ENCODE assay signal across 15 cellular contexts in genomic region chr17:67360880-67361279, GRCh38. TPM values are rescaled to one million over a fixed set of nuclear protein-coding genes. Genes with fewer than 3 reads are reported as not detected.
A peak's percentile ranks its signal among the peaks of the same experiment; 100 is the strongest.
DNase-seq lines count a peak whose midpoint lies in the region; ATAC-seq and TF ChIP-seq lines count a peak whose summit lies in the region.
"Had no signal": no experiment of that assay in that cellular context is flagged by ENCODE, and none has a peak within 500 bp of the region (broad histone marks: within the 10 kb centered on the region; RNA-seq: fewer than 3 reads in every experiment).

No MANE protein-coding gene starts in this region.

- H3K4me3 Mint-ChIP-seq in activated CD4-positive, alpha-beta T cell treated with anti-CD3 and anti-CD28 coated beads, Interleukin-2, amount 10 ng/mL, durations not matched to agents 7 days and 5 days = no peak overlapping the region
- peak overlapping the region; percentile 9 for H3K4me3 Mint-ChIP-seq in activated naive CD8-positive, alpha-beta T cell treated with anti-CD3 and anti-CD28 coated beads, Interleukin-2, amount 50 U/mL, for 24 hours
- no peak overlapping the region for H3K4me3 Mint-ChIP-seq in natural killer cell

- peaks cover 95% of the 10 kb centered on the region for H3K79me2 ChIP-seq in Loucy (ENCODE audit: insufficient read depth, low read length)
- peaks cover 92% of the 10 kb centered on the region for H3K79me2 ChIP-seq in Karpas-422 (ENCODE audit: low read length)

- H3K4me3 ChIP-seq in Loucy (ENCODE audit: low read length, poor library complexity, severe bottlenecking) (peak overlapping the region; percentile 40), Karpas-422 (ENCODE audit: low read length) (no peak overlapping the region)
- H3K4me3 ChIP-seq: body of pancreas had no signal

- H3K4me1 Mint-ChIP-seq in activated CD4-positive, alpha-beta T cell treated with anti-CD3 and anti-CD28 coated beads, Interleukin-2, amount 10 ng/mL, durations not matched to agents 7 days and 5 days = peaks cover 74% of the 10 kb centered on the region
- peaks cover 81% of the 10 kb centered on the region for H3K4me1 Mint-ChIP-seq in activated naive CD8-positive, alpha-beta T cell treated with anti-CD3 and anti-CD28 coated beads, Interleukin-2, amount 50 U/mL, for 24 hours
- H3K4me1 Mint-ChIP-seq in natural killer cell = peaks cover 52 to 53% of the 10 kb centered on the region in 2 donors

- peak overlapping the region; percentile 61 for H3K27ac Mint-ChIP-seq in activated CD4-positive, alpha-beta T cell treated with anti-CD3 and anti-CD28 coated beads, Interleukin-2, amount 10 ng/mL, durations not matched to agents 7 days and 5 days
- peak overlapping the region; percentile 47 for H3K27ac Mint-ChIP-seq in activated naive CD8-positive, alpha-beta T cell treated with anti-CD3 and anti-CD28 coated beads, Interleukin-2, amount 50 U/mL, for 24 hours
- H3K27ac Mint-ChIP-seq in natural killer cell = peak overlapping the region; percentile 55 to 80

- H3K9me2 ChIP-seq in Loucy (replicated peaks; ENCODE audit: low read depth, low read length) (no peaks in the 10 kb centered on the region), Karpas-422 (replicated peaks; ENCODE audit: insufficient read depth, low read length) (no peaks in the 10 kb centered on the region)

- H3K9me3 ChIP-seq in Loucy (ENCODE audit: insufficient read depth, low read depth, low read length) (no peaks in the 10 kb centered on the region), Karpas-422 (ENCODE audit: low read length) (no peaks in the 10 kb centered on the region)
- H3K9me3 ChIP-seq: body of pancreas, Caco-2 had no signal

- H4K20me1 ChIP-seq in Loucy (ENCODE audit: insufficient read depth, low read length, poor library complexity, severe bottlenecking) (peaks cover 91% of the 10 kb centered on the region), Karpas-422 (ENCODE audit: insufficient read depth, low read depth, low read length) (peaks cover 41% of the 10 kb centered on the region; the same call in 1 of the 2 replicates)

- intact Hi-C loops in natural killer cell (cut with micrococcal nuclease) = loop anchor here (10.0 kb wide), 1 partner anchor 116 kb away; the partner anchor contains the start of gene HELZ

- H2AFZ ChIP-seq in Loucy (ENCODE audit: low read length) (no peak overlapping the region), Karpas-422 (ENCODE audit: low read length) (no peak overlapping the region)

- POLR2A ChIA-PET in activated CD4-positive, alpha-beta T cell treated with anti-CD3 and anti-CD28 coated beads, Interleukin-2, amount 10 ng/mL, durations not matched to agents 7 days and 5 days (lab: Charles Lee) = no interaction called here
- POLR2A ChIA-PET in HEK293T (lab: Yijun Ruan, JAX) = no interaction called here

- no peak for ATAC-seq in activated naive CD8-positive, alpha-beta T cell treated with anti-CD3 and anti-CD28 coated beads, Interleukin-2, amount 50 U/mL, for 24 hours
- ATAC-seq in natural killer cell = no peak
- no peak for ATAC-seq in GM21786 (IDR thresholded peaks at IDR 0.05; ENCODE audit: unreplicated experiment)

- no peak for TF ChIP-seq CTCF in Loucy (conservative IDR thresholded peaks at IDR 0.05; ENCODE audit: low read length)
- TF ChIP-seq CTCF in natural killer cell (IDR thresholded peaks at IDR 0.05) = no peak

- peaks cover 44% of the 10 kb centered on the region for H3K36me3 Mint-ChIP-seq in activated CD4-positive, alpha-beta T cell treated with anti-CD3 and anti-CD28 coated beads, Interleukin-2, amount 10 ng/mL, durations not matched to agents 7 days and 5 days (ENCODE audit: low read depth)
- H3K36me3 Mint-ChIP-seq in activated naive CD8-positive, alpha-beta T cell treated with anti-CD3 and anti-CD28 coated beads, Interleukin-2, amount 50 U/mL, for 24 hours (ENCODE audit: low read depth) = peaks cover 65% of the 10 kb centered on the region
- H3K36me3 Mint-ChIP-seq in natural killer cell = peaks cover 3% of the 10 kb centered on the region

- H3K4me2 ChIP-seq in Loucy (ENCODE audit: low read depth, low read length, poor library complexity, severe bottlenecking) (peak overlapping the region; percentile 98), Karpas-422 (ENCODE audit: low read depth, low read length, poor library complexity, severe bottlenecking) (no peak overlapping the region)

- no peaks in the 10 kb centered on the region for H3K9me3 Mint-ChIP-seq in activated CD4-positive, alpha-beta T cell treated with anti-CD3 and anti-CD28 coated beads, Interleukin-2, amount 10 ng/mL, durations not matched to agents 7 days and 5 days
- H3K9me3 Mint-ChIP-seq in activated naive CD8-positive, alpha-beta T cell treated with anti-CD3 and anti-CD28 coated beads, Interleukin-2, amount 50 U/mL, for 24 hours = no peaks in the 10 kb centered on the region
- H3K9me3 Mint-ChIP-seq in natural killer cell = no peaks in the 10 kb centered on the region

- H3K27me3 Mint-ChIP-seq in activated CD4-positive, alpha-beta T cell treated with anti-CD3 and anti-CD28 coated beads, Interleukin-2, amount 10 ng/mL, durations not matched to agents 7 days and 5 days = no peaks in the 10 kb centered on the region
- no peaks in the 10 kb centered on the region for H3K27me3 Mint-ChIP-seq in activated naive CD8-positive, alpha-beta T cell treated with anti-CD3 and anti-CD28 coated beads, Interleukin-2, amount 50 U/mL, for 24 hours
- no peaks in the 10 kb centered on the region for H3K27me3 Mint-ChIP-seq in natural killer cell (ENCODE audit: low read depth in 2 of 2)

- no peak overlapping the region for H3K9ac ChIP-seq in Loucy (ENCODE audit: low read depth, low read length, poor library complexity, severe bottlenecking)
- no peak overlapping the region for H3K9ac ChIP-seq in Karpas-422 (ENCODE audit: low read length)

- no peak for DNase-seq in activated CD4-positive, alpha-beta T cell treated with anti-CD3 and anti-CD28 coated beads, Interleukin-2, amount 10 ng/mL, durations not matched to agents 7 days and 5 days
- DNase-seq in activated CD4-positive, alpha-beta T cell treated with anti-CD3 and anti-CD28 coated beads, Interleukin-2, amount 50 U/mL, for 1 hour = no peak
- no peak for DNase-seq in activated naive CD8-positive, alpha-beta T cell treated with anti-CD3 and anti-CD28 coated beads, Interleukin-2, amount 50 U/mL, for 24 hours
- DNase-seq in natural killer cell = no peak
- no peak for DNase-seq in HEK293T (ENCODE audit: extremely low spot score)
- no peak for DNase-seq in Karpas-422
- DNase-seq: body of pancreas; Caco-2; hypothalamus; NCI-H2029 treated with DMSO at 0.1 percent for 48 hours; NCI-H526 treated with DMSO at 0.1 percent for 48 hours; stimulated activated naive CD4-positive, alpha-beta T cell; SW 1271 had no signal

- H3K36me3 ChIP-seq in Loucy (ENCODE audit: insufficient read depth, low read length) = peaks cover 27% of the 10 kb centered on the region; the same call in 1 of the 2 replicates
- H3K36me3 ChIP-seq in Karpas-422 (ENCODE audit: insufficient read depth, low read length) = peaks cover 55% of the 10 kb centered on the region

- H3F3A ChIP-seq in Loucy (ENCODE audit: low read depth) = peaks cover 2% of the 10 kb centered on the region; the same call in 1 of the 2 replicates

- no peaks in the 10 kb centered on the region for H3K27me3 ChIP-seq in Loucy (ENCODE audit: insufficient read depth, low read length, poor library complexity, severe bottlenecking)
- no peaks in the 10 kb centered on the region for H3K27me3 ChIP-seq in Karpas-422 (ENCODE audit: low read length)
- H3K27me3 ChIP-seq: body of pancreas had no signal

- peaks cover 57% of the 10 kb centered on the region for H3K4me1 ChIP-seq in Loucy (ENCODE audit: insufficient read depth, low read length, poor library complexity, severe bottlenecking)
- peaks cover 35% of the 10 kb centered on the region for H3K4me1 ChIP-seq in Karpas-422 (ENCODE audit: low read length)

- CTCF ChIA-PET in activated CD4-positive, alpha-beta T cell treated with anti-CD3 and anti-CD28 coated beads, Interleukin-2, amount 10 ng/mL, durations not matched to agents 7 days and 5 days (lab: Charles Lee) = no interaction called here
- CTCF ChIA-PET in HEK293T (lab: Yijun Ruan, JAX) = interaction anchor here (0.5 kb wide), 1 partner anchor 22 kb away, joined by 3 read pairs; no protein-coding TSS in a partner anchor

- H3K27ac ChIP-seq in Karpas-422 (ENCODE audit: low read length) = no peak overlapping the region
- H3K27ac ChIP-seq: body of pancreas had no signal

TF ChIP-seq in HEK293T, 16 proteins besides CTCF, POLR2A, EP300 and RAD21:
- no peak for TF ChIP-seq LEF1 (IDR thresholded peaks at IDR 0.05; ENCODE audit: borderline replicate concordance)
TF ChIP-seq in HEK293T: peak in this region for 0.

RNA-seq across cellular contexts. Expression of gene PSMD12, which starts 5.5 kb away (rescaled TPM):
- 10 to 100 TPM; 42.4 to 47.5 TPM for total RNA-seq in activated CD4-positive, alpha-beta T cell treated with anti-CD3 and anti-CD28 coated beads, Interleukin-2, amount 10 ng/mL, durations not matched to agents 7 days and 5 days
- total RNA-seq in natural killer cell = 10 to 100 TPM; 57.4 to 58.2 (median 58.0) TPM
- 18.7 TPM in 2 replicates for total RNA-seq in Karpas-422 (2014; rRNA removed; shearing (Covaris generic); ENCODE audit: low replicate concordance)

RNA-seq across cellular contexts. Expression of gene PITPNC1, which starts 16.2 kb away (rescaled TPM):
- 10 to 100 TPM; 57.0 to 67.1 TPM for total RNA-seq in activated CD4-positive, alpha-beta T cell treated with anti-CD3 and anti-CD28 coated beads, Interleukin-2, amount 10 ng/mL, durations not matched to agents 7 days and 5 days
- total RNA-seq in natural killer cell = 100 to 1,000 TPM; 150 to 185 (median 169) TPM
- total RNA-seq in Karpas-422 (2014; rRNA removed; shearing (Covaris generic); ENCODE audit: low replicate concordance) = 2.7 and 3.8 TPM in 2 replicates

Comparison
In these comparisons a context has a peak if more than half of its experiments do, and no peak if none do; other contexts are left out.
1. RNA of gene PITPNC1, which starts 16.2 kb away (total RNA-seq): 150 to 185 TPM in natural killer cell and 57.0 to 67.1 TPM in activated CD4-positive, alpha-beta T cell treated with anti-CD3 and anti-CD28 coated beads, Interleukin-2, amount 10 ng/mL, durations not matched to agents 7 days and 5 days; 2.7 to 3.8 TPM in Karpas-422; every median in the first group is over 10 times any median in the second.
2. Peak in every context shown above with its lines, with median percentiles within 50 percentile points of each other: H3K27ac Mint-ChIP-seq.